23 cellular contexts compared by ENCODE assay signal in the genomic region with DNA sequence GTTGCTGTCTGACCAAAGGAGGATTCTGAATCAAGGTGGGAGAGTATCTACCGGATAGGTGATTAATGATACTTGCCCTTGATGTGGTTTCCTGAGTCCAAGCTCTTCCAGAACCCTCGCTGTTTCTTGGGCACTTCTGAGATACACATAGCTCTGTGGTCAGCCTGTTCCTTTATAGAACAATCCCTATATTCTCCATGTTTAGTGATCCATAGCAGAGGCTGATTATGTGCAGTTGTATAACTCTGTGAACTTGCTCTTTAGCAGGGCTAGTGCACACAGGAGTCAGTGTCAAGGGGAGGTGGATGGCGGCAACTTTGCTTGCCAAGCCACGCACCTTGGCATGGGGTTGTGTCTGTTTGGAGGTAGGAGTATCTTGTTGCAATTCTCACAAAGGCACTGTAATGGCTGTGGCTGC. TPM values are rescaled to one million over a fixed set of nuclear protein-coding genes. Genes with fewer than 3 reads are reported as not detected.
A peak's percentile ranks its signal among the peaks of the same experiment; 100 is the strongest.
DNase-seq lines count a peak whose midpoint lies in the region; ATAC-seq and TF ChIP-seq lines count a peak whose summit lies in the region.
"Had no signal": no experiment of that assay in that cellular context is flagged by ENCODE, and none has a peak within 500 bp of the region (broad histone marks: within the 10 kb centered on the region; RNA-seq: fewer than 3 reads in every experiment).

No MANE protein-coding gene starts in this region.

- H3K9me3 ChIP-seq in right atrium auricular region (no peaks in the 10 kb centered on the region), sigmoid colon (no peaks in the 10 kb centered on the region)
- H3K9me3 ChIP-seq: psoas muscle, upper lobe of left lung had no signal

- WGBS in sigmoid colon, 2 donors: 85 to 86% methylated on average over 4 of the region's 4 CpGs

- no peak for TF ChIP-seq EP300 in sigmoid colon (IDR thresholded peaks at IDR 0.05)

- H3K4me3 ChIP-seq in epithelial cell of esophagus (ENCODE audit: low read length): no peak overlapping the region
- H3K4me3 ChIP-seq in right atrium auricular region: no peak overlapping the region
- no peak overlapping the region for H3K4me3 ChIP-seq in H7 (ENCODE audit: insufficient read depth, low read depth, low read length)
- H3K4me3 ChIP-seq in sigmoid colon: no peak overlapping the region
- H3K4me3 ChIP-seq: dorsolateral prefrontal cortex, psoas muscle, upper lobe of left lung had no signal

- no peak overlapping the region for H3K4me3 Mint-ChIP-seq in activated naive CD4-positive, alpha-beta T cell treated with anti-CD3 and anti-CD28 coated beads for 36 hours
- H3K4me3 Mint-ChIP-seq: mesothelial cell of epicardium; nephron progenitor cell; stimulated activated naive CD8-positive, alpha-beta T cell treated with anti-CD3 and anti-CD28 coated beads, Interleukin-15, Interleukin-2, amounts not matched to agents 100 ng/mL and 50 ng/mL, for 24 hours had no signal

- TF ChIP-seq CTCF in RWPE1 (conservative IDR thresholded peaks at IDR 0.05; ENCODE audit: low read depth) (no peak), epithelial cell of esophagus (IDR thresholded peaks at IDR 0.05; ENCODE audit: insufficient read depth, low read depth, low read length, missing control alignments) (no peak), omental fat pad (IDR thresholded peaks at IDR 0.05) (no peak), right atrium auricular region (IDR thresholded peaks at IDR 0.05) (no peak), sigmoid colon (IDR thresholded peaks at IDR 0.05) (no peak)

- peak; percentile 22 for ATAC-seq in omental fat pad (ENCODE audit: low FRiP score)
- ATAC-seq: psoas muscle had no signal

- no peak overlapping the region for H3K27ac Mint-ChIP-seq in activated naive CD4-positive, alpha-beta T cell treated with anti-CD3 and anti-CD28 coated beads for 36 hours
- H3K27ac Mint-ChIP-seq: nephron progenitor cell; stimulated activated naive CD8-positive, alpha-beta T cell treated with anti-CD3 and anti-CD28 coated beads, Interleukin-15, Interleukin-2, amounts not matched to agents 100 ng/mL and 50 ng/mL, for 24 hours had no signal

- no peaks in the 10 kb centered on the region for H3K4me1 Mint-ChIP-seq in activated naive CD4-positive, alpha-beta T cell treated with anti-CD3 and anti-CD28 coated beads for 36 hours (ENCODE audit: low read depth)

- no peak for TF ChIP-seq POLR2A in sigmoid colon (IDR thresholded peaks at IDR 0.05)

- CTCF ChIA-PET in RWPE1 (lab: Yijun Ruan, JAX): interaction anchor here (0.8 kb wide), 1 partner anchor 10 kb away, joined by 3 read pairs; no protein-coding TSS in a partner anchor
- CTCF ChIA-PET in activated naive CD4-positive, alpha-beta T cell treated with anti-CD3 and anti-CD28 coated beads for 36 hours (lab: Charles Lee): interaction anchor here (1.6 kb wide), 1 partner anchor 41 kb away, joined by 4 read pairs; no protein-coding TSS in a partner anchor

- intact Hi-C loops in activated naive CD4-positive, alpha-beta T cell treated with anti-CD3 and anti-CD28 coated beads for 36 hours (cut with micrococcal nuclease): no loop called here
- intact Hi-C loops in sigmoid colon (cut with DNase I): loop anchor here (5.0 kb wide), 1 partner anchor 47 kb away; a partner anchor contains a TSS

- no peaks in the 10 kb centered on the region for H3K36me3 Mint-ChIP-seq in activated naive CD4-positive, alpha-beta T cell treated with anti-CD3 and anti-CD28 coated beads for 36 hours (ENCODE audit: low read depth)
- H3K36me3 Mint-ChIP-seq: mesothelial cell of epicardium had no signal

- DNase-seq in HT1080 (ENCODE audit: low read depth): peak; percentile 93
- no peak for DNase-seq in RWPE1 (ENCODE audit: low spot score)
- DNase-seq in epithelial cell of esophagus (ENCODE audit: low read depth): peak; percentile 58
- DNase-seq in omental fat pad (ENCODE audit: low spot score): no peak
- DNase-seq in right atrium auricular region (ENCODE audit: low spot score): no peak
- no peak for DNase-seq in activated naive CD4-positive, alpha-beta T cell treated with anti-CD3 and anti-CD28 coated beads for 36 hours
- DNase-seq in H7: no peak
- DNase-seq in sigmoid colon: no peak
- DNase-seq: activated CD4-positive, alpha-beta T cell treated with anti-CD3 and anti-CD28 coated beads, Interleukin-2, amount 50 U/mL, for 1 hour; activated effector memory CD4-positive, alpha-beta T cell treated with Interleukin-2 at 50 U/mL for 16 hours; caudate nucleus; dorsolateral prefrontal cortex; NCI-H1092 treated with DMSO at 0.1 percent for 48 hours; NCI-H2081; NCI-H524; nephron progenitor cell; psoas muscle; Right ventricle myocardium superior; stimulated activated CD4-positive, alpha-beta T cell treated with anti-CD3 and anti-CD28 coated beads, Interleukin-4, amount 100 ng/mL, for 24 hours; upper lobe of left lung had no signal

- H3K36me3 ChIP-seq in right atrium auricular region (no peaks in the 10 kb centered on the region), H7 (replicated peaks; ENCODE audit: control insufficient read depth, insufficient read depth, low read length) (no peaks in the 10 kb centered on the region), sigmoid colon (no peaks in the 10 kb centered on the region)
- H3K36me3 ChIP-seq: upper lobe of left lung had no signal

- no peaks in the 10 kb centered on the region for H3K9me3 Mint-ChIP-seq in activated naive CD4-positive, alpha-beta T cell treated with anti-CD3 and anti-CD28 coated beads for 36 hours
- H3K9me3 Mint-ChIP-seq: mesothelial cell of epicardium; nephron progenitor cell; stimulated activated naive CD8-positive, alpha-beta T cell treated with anti-CD3 and anti-CD28 coated beads, Interleukin-15, Interleukin-2, amounts not matched to agents 100 ng/mL and 50 ng/mL, for 24 hours had no signal

- POLR2A ChIA-PET in RWPE1 (lab: Yijun Ruan, JAX; ENCODE audit: low non-redundant PET): interaction anchor here (0.6 kb wide), 1 partner anchor 36 kb away, joined by 8 read pairs; a partner anchor contains a TSS

- H3K27ac ChIP-seq in RWPE1: peak overlapping the region; percentile 66; the same call in 1 of the 2 replicates
- H3K27ac ChIP-seq in right atrium auricular region: no peak overlapping the region
- H3K27ac ChIP-seq in sigmoid colon: no peak overlapping the region
- H3K27ac ChIP-seq: dorsolateral prefrontal cortex, KMS-11, psoas muscle, upper lobe of left lung had no signal

- H3K27me3 ChIP-seq in right atrium auricular region (no peaks in the 10 kb centered on the region), H7 (ENCODE audit: control insufficient read depth, insufficient read depth, low read length) (no peaks in the 10 kb centered on the region), sigmoid colon (no peaks in the 10 kb centered on the region)
- H3K27me3 ChIP-seq: dorsolateral prefrontal cortex, upper lobe of left lung had no signal

- peaks cover 0 to 16% of the 10 kb centered on the region in 2 donors for H3K4me1 ChIP-seq in right atrium auricular region
- H3K4me1 ChIP-seq in sigmoid colon: peaks cover 0 to 12% (median 9%) of the 10 kb centered on the region in 4 donors
- H3K4me1 ChIP-seq: psoas muscle had no signal

- H3K27me3 Mint-ChIP-seq in activated naive CD4-positive, alpha-beta T cell treated with anti-CD3 and anti-CD28 coated beads for 36 hours (ENCODE audit: low read depth): peaks cover 10% of the 10 kb centered on the region

RNA-seq across cellular contexts. Expression of a gene that starts 36.1 kb away (rescaled TPM):
- 5.7 and 8.9 TPM in 2 replicates for total RNA-seq in HT1080 (2014; rRNA removed; shearing (Covaris generic))
- polyA plus RNA-seq in HT1080 (2015; cell fraction: cytosol; rRNA removed): 6.7 and 7.0 TPM in 2 replicates
- polyA plus RNA-seq in HT1080 (2015; cell fraction: nucleus; rRNA removed): 5.7 and 7.5 TPM in 2 replicates
- total RNA-seq in omental fat pad (10 to 100 TPM; 11.8 to 42.8 (median 27.1) TPM), right atrium auricular region (10 to 100 TPM in 1 of 2 donors, 1 to 10 TPM in 1; 5.5 to 24.1 TPM), sigmoid colon (10 to 100 TPM; 18.6 to 52.1 (median 31.4) TPM)
- 1 to 10 TPM; 1.7 TPM for total RNA-seq in activated naive CD4-positive, alpha-beta T cell treated with anti-CD3 and anti-CD28 coated beads for 36 hours
- 20.3 and 43.0 TPM in 2 replicates for total RNA-seq in H7 (2014; rRNA removed; shearing (Covaris generic))
- polyA plus RNA-seq in sigmoid colon: 1 to 10 TPM; 1.4 to 8.9 (median 4.8) TPM

RNA-seq across cellular contexts. Expression of a gene that starts 48.9 kb away (rescaled TPM):
- 49.2 and 58.9 TPM in 2 replicates for total RNA-seq in HT1080 (2014; rRNA removed; shearing (Covaris generic))
- polyA plus RNA-seq in HT1080 (2015; cell fraction: cytosol; rRNA removed): 19.2 and 25.2 TPM in 2 replicates
- 47.4 and 51.4 TPM in 2 replicates for polyA plus RNA-seq in HT1080 (2015; cell fraction: nucleus; rRNA removed)
- total RNA-seq in omental fat pad (10 to 100 TPM; 22.5 to 48.5 (median 31.9) TPM), right atrium auricular region (10 to 100 TPM; 18.5 to 26.1 TPM), sigmoid colon (10 to 100 TPM; 19.8 to 39.6 (median 26.5) TPM)
- total RNA-seq in activated naive CD4-positive, alpha-beta T cell treated with anti-CD3 and anti-CD28 coated beads for 36 hours: 10 to 100 TPM; 46.2 to 46.3 TPM
- 42.6 and 44.9 TPM in 2 replicates for total RNA-seq in H7 (2014; rRNA removed; shearing (Covaris generic))
- polyA plus RNA-seq in sigmoid colon: 10 to 100 TPM; 12.0 to 37.7 (median 16.6) TPM

Comparison
In these comparisons a context has a peak if more than half of its experiments do, and no peak if none do; other contexts are left out.
1. DNase-seq: peak in HT1080 (single experiment) and epithelial cell of esophagus (single experiment); none in RWPE1 (single experiment), omental fat pad (single experiment), right atrium auricular region (single experiment), activated naive CD4-positive, alpha-beta T cell treated with anti-CD3 and anti-CD28 coated beads for 36 hours (single experiment), H7 (single experiment) and sigmoid colon (single experiment).